Comparison of ENCODE assay signal across 1 cellular context in the genomic region with DNA sequence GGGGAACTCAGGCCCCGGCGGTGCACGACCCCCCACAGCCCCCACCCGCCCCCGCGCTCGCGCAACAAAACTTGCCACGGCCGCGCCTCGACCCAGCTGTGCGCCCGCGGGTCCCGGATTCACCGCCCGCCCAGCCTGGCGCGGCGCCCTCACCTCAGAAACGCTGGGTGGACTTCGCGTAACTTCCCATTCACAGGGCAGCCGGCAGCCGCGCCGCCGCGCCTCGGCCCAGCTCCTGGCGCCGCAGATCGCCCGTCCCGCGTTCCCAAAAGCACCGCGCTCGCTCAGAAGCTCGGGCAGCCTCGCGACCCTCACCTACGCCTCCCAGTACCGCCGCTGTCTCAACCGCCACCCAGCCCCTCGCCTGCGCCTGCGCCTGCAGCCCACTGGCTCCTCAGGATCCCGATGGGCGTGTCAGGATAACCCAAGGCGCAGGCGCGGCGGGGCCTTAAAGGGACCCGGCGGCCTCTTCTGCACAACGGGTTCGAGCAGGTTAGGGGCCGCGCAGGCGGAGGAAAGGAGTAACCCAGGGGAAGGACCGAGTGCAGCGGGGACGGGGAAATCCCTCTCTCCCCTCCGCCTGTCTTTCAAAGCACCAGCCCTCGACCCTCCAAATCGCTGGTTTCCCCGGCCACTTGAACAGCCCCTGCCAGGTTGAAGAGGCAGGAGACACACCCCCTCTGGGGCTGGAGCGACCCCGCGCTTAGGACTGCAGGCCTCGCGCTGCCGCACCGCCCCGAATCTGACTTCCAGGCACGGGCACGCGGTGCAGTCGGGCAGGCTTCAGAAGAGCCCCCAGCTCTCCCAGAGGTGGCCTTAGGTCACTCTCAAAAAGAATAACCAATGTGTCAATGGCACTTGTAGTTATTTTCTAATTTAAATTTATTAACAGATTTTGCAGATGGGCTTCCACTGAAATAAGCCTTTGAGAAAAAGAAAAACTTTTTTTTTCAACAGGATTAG.
TF ChIP-seq lines count a peak whose summit lies in the region.

NBPF1 (minus strand) TSS at position 380 of the 963 bp plus-strand sequence.

TF ChIP-seq in K562, 482 proteins besides CTCF, POLR2A, EP300 and RAD21 (continued from another document and continues in another):
- TF ChIP-seq, protein P1, sequence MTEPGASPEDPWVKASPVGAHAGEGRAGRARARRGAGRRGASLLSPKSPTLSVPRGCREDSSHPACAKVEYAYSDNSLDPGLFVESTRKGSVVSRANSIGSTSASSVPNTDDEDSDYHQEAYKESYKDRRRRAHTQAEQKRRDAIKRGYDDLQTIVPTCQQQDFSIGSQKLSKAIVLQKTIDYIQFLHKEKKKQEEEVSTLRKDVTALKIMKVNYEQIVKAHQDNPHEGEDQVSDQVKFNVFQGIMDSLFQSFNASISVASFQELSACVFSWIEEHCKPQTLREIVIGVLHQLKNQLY (CRISPR knock-in tag; conservative IDR thresholded peaks at IDR 0.05): peak; percentile 91 to 92; a peak in 1 of 4 replicates
- TF ChIP-seq HDAC3 (IDR thresholded peaks at IDR 0.05; ENCODE audit: borderline replicate concordance, partially characterized antibody) (no peak), ZC3H8 (IDR thresholded peaks at IDR 0.05) (no peak), ZNF124 (CRISPR knock-in tag; IDR thresholded peaks at IDR 0.05) (no peak), CREM (IDR thresholded peaks at IDR 0.05; ENCODE audit: low read depth) (no peak), CBX8 (IDR thresholded peaks at IDR 0.05; ENCODE audit: borderline replicate concordance, extremely low read depth, low read depth, low read length, poor library complexity, severe bottlenecking) (no peak), SNIP1 (IDR thresholded peaks at IDR 0.05; ENCODE audit: low read depth) (no peak), NR2C2 (CRISPR knock-in tag; IDR thresholded peaks at IDR 0.05) (peak; percentile 90), NR2C2 (tag; IDR thresholded peaks at IDR 0.05) (no peak), THRA (IDR thresholded peaks at IDR 0.05) (no peak), KHSRP (IDR thresholded peaks at IDR 0.05) (no peak), XRCC3 (IDR thresholded peaks at IDR 0.05) (no peak), RBM34 (IDR thresholded peaks at IDR 0.05; ENCODE audit: borderline replicate concordance, insufficient read depth, low read length) (no peak), MYBL2 (IDR thresholded peaks at IDR 0.05; ENCODE audit: low read depth) (no peak), MYBL2 (CRISPR knock-in tag; IDR thresholded peaks at IDR 0.05; ENCODE audit: borderline replicate concordance) (no peak), NCOR1 (IDR thresholded peaks at IDR 0.05) (no peak), ZNF174 (CRISPR knock-in tag; IDR thresholded peaks at IDR 0.05) (no peak), THAP12 (CRISPR knock-in tag; IDR thresholded peaks at IDR 0.05) (peak; percentile 98), GTF2A2 (tag; IDR thresholded peaks at IDR 0.05) (0 out of 2 replicates have a peak, but pooled peaks have one; percentile 39), IFI16 (CRISPR knock-in tag; IDR thresholded peaks at IDR 0.05) (0 out of 2 replicates have a peak, but pooled peaks have one; percentile 75), POLR3G (IDR thresholded peaks at IDR 0.05; ENCODE audit: extremely low read depth, insufficient read length, insufficient replicate concordance) (no peak), ZBTB8A (IDR thresholded peaks at IDR 0.05; ENCODE audit: partially characterized antibody) (no peak), TCF7L2 (IDR thresholded peaks at IDR 0.05; ENCODE audit: low read depth, low read length) (no peak), L3MBTL2 (IDR thresholded peaks at IDR 0.05) (no peak), TRIM28 (IDR thresholded peaks at IDR 0.05) (no peak), SMAD4 (CRISPR knock-in tag; conservative IDR thresholded peaks at IDR 0.05) (peak; percentile 90), ZNF830 (CRISPR knock-in tag; IDR thresholded peaks at IDR 0.05) (no peak), EP400 (IDR thresholded peaks at IDR 0.05) (no peak), CHCHD3 (CRISPR knock-in tag; IDR thresholded peaks at IDR 0.05) (peak; percentile 94), ZNF143 (CRISPR knock-in tag; IDR thresholded peaks at IDR 0.05) (0 out of 2 replicates have a peak, but pooled peaks have one; percentile 56), IRF2 (CRISPR knock-in tag; IDR thresholded peaks at IDR 0.05) (no peak), RBM22 (IDR thresholded peaks at IDR 0.05; ENCODE audit: low read depth, low read length, poor library complexity, severe bottlenecking) (no peak), MECOM (CRISPR knock-in tag; IDR thresholded peaks at IDR 0.05) (no peak), SRSF1 (IDR thresholded peaks at IDR 0.05; ENCODE audit: low read depth, low read length) (no peak), TBL1XR1 (IDR thresholded peaks at IDR 0.05; ENCODE audit: low read length in 2 of 2) (peak in 1 of 2 experiments; percentile 82; a peak in 1 of 4 replicates), TBP (optimal IDR thresholded peaks at IDR 0.05; ENCODE audit: low read depth, low read length) (peak; percentile 65), ZNF561 (CRISPR knock-in tag; conservative IDR thresholded peaks at IDR 0.05) (peak; percentile 77; the same call in 1 of the 2 replicates), NR2F6 (CRISPR knock-in tag; IDR thresholded peaks at IDR 0.05) (peak; percentile 85; the same call in 1 of the 2 replicates), CBFA2T3 (IDR thresholded peaks at IDR 0.05) (no peak), MAFG (tag; conservative IDR thresholded peaks at IDR 0.05) (no peak), GABPB2 (CRISPR knock-in tag; conservative IDR thresholded peaks at IDR 0.05) (peak; percentile 90), BCLAF1 (IDR thresholded peaks at IDR 0.05; ENCODE audit: borderline replicate concordance in 1 of 2, control insufficient read depth in 1 of 2, low read depth in 2 of 2, low read length in 1 of 2) (no peak), ZNF384 (IDR thresholded peaks at IDR 0.05; ENCODE audit: low read depth, low read length) (no peak; the same call in 1 of the 2 replicates), ZNF764 (CRISPR knock-in tag; IDR thresholded peaks at IDR 0.05; ENCODE audit: low read depth) (peak; percentile 33; the same call in 1 of the 2 replicates), ZFP36 (IDR thresholded peaks at IDR 0.05; ENCODE audit: low read depth, low read length, partially characterized antibody) (no peak), TFAM (CRISPR knock-in tag; conservative IDR thresholded peaks at IDR 0.05) (no peak), BDP1 (IDR thresholded peaks at IDR 0.05; ENCODE audit: insufficient read depth, insufficient read length) (no peak), BHLHE40 (IDR thresholded peaks at IDR 0.05; ENCODE audit: low read length) (peak; percentile 80), POLR2H (tag; IDR thresholded peaks at IDR 0.05; ENCODE audit: low read depth) (no peak), HNRNPL (IDR thresholded peaks at IDR 0.05; ENCODE audit: low read depth, low read length) (peak; percentile 86), MTA2 (IDR thresholded peaks at IDR 0.05; ENCODE audit: low read depth) (no peak)
- TF ChIP-seq, protein P2, sequence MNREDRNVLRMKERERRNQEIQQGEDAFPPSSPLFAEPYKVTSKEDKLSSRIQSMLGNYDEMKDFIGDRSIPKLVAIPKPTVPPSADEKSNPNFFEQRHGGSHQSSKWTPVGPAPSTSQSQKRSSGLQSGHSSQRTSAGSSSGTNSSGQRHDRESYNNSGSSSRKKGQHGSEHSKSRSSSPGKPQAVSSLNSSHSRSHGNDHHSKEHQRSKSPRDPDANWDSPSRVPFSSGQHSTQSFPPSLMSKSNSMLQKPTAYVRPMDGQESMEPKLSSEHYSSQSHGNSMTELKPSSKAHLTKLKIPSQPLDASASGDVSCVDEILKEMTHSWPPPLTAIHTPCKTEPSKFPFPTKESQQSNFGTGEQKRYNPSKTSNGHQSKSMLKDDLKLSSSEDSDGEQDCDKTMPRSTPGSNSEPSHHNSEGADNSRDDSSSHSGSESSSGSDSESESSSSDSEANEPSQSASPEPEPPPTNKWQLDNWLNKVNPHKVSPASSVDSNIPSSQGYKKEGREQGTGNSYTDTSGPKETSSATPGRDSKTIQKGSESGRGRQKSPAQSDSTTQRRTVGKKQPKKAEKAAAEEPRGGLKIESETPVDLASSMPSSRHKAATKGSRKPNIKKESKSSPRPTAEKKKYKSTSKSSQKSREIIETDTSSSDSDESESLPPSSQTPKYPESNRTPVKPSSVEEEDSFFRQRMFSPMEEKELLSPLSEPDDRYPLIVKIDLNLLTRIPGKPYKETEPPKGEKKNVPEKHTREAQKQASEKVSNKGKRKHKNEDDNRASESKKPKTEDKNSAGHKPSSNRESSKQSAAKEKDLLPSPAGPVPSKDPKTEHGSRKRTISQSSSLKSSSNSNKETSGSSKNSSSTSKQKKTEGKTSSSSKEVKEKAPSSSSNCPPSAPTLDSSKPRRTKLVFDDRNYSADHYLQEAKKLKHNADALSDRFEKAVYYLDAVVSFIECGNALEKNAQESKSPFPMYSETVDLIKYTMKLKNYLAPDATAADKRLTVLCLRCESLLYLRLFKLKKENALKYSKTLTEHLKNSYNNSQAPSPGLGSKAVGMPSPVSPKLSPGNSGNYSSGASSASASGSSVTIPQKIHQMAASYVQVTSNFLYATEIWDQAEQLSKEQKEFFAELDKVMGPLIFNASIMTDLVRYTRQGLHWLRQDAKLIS (CRISPR knock-in tag; IDR thresholded peaks at IDR 0.05): no peak
- TF ChIP-seq, protein P3, sequence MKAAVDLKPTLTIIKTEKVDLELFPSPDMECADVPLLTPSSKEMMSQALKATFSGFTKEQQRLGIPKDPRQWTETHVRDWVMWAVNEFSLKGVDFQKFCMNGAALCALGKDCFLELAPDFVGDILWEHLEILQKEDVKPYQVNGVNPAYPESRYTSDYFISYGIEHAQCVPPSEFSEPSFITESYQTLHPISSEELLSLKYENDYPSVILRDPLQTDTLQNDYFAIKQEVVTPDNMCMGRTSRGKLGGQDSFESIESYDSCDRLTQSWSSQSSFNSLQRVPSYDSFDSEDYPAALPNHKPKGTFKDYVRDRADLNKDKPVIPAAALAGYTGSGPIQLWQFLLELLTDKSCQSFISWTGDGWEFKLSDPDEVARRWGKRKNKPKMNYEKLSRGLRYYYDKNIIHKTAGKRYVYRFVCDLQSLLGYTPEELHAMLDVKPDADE (conservative IDR thresholded peaks at IDR 0.05; ENCODE audit: control insufficient read depth, low read depth, low read length): no peak
- TF ChIP-seq, protein P4, sequence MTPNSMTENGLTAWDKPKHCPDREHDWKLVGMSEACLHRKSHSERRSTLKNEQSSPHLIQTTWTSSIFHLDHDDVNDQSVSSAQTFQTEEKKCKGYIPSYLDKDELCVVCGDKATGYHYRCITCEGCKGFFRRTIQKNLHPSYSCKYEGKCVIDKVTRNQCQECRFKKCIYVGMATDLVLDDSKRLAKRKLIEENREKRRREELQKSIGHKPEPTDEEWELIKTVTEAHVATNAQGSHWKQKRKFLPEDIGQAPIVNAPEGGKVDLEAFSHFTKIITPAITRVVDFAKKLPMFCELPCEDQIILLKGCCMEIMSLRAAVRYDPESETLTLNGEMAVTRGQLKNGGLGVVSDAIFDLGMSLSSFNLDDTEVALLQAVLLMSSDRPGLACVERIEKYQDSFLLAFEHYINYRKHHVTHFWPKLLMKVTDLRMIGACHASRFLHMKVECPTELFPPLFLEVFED (CRISPR knock-in tag; conservative IDR thresholded peaks at IDR 0.05): peak; percentile 82
- TF ChIP-seq, protein P5, sequence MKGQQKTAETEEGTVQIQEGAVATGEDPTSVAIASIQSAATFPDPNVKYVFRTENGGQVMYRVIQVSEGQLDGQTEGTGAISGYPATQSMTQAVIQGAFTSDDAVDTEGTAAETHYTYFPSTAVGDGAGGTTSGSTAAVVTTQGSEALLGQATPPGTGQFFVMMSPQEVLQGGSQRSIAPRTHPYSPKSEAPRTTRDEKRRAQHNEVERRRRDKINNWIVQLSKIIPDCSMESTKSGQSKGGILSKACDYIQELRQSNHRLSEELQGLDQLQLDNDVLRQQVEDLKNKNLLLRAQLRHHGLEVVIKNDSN (CRISPR knock-in tag; IDR thresholded peaks at IDR 0.05): 0 out of 2 replicates have a peak, but pooled peaks have one; percentile 7
